Comparison of ENCODE assay signal across 1 cellular context in genomic region chr2:99653433-99653832, GRCh38.
TF ChIP-seq lines count a peak whose summit lies in the region.

No MANE protein-coding gene starts in this region.

TF ChIP-seq in GM23338, 12 proteins besides CTCF, POLR2A, EP300 and RAD21 (continued from another document):
- TF ChIP-seq REST (IDR thresholded peaks at IDR 0.05; ENCODE audit: unreplicated experiment), result no peak
- no peak for TF ChIP-seq STAT1 (IDR thresholded peaks at IDR 0.05; ENCODE audit: unreplicated experiment)
- TF ChIP-seq ZNF331 (CRISPR knock-in tag; IDR thresholded peaks at IDR 0.05; ENCODE audit: low read depth), result no peak
- TF ChIP-seq ZNF114 (CRISPR knock-in tag; IDR thresholded peaks at IDR 0.05), result no peak
- TF ChIP-seq EZH2phosphoT487 (IDR thresholded peaks at IDR 0.05; ENCODE audit: unreplicated experiment), result no peak
- TF ChIP-seq CREB1 (CRISPR knock-in tag; IDR thresholded peaks at IDR 0.05; ENCODE audit: low read depth), result no peak
- no peak for TF ChIP-seq ZNF462 (CRISPR knock-in tag; IDR thresholded peaks at IDR 0.05)
- TF ChIP-seq JUNB (IDR thresholded peaks at IDR 0.05; ENCODE audit: unreplicated experiment), result no peak
- no peak for TF ChIP-seq ETS1 (IDR thresholded peaks at IDR 0.05)
- TF ChIP-seq NANOG (IDR thresholded peaks at IDR 0.05; ENCODE audit: borderline replicate concordance), result no peak
- TF ChIP-seq EZH2 (IDR thresholded peaks at IDR 0.05; ENCODE audit: low read depth, unreplicated experiment), result no peak
